Comparison of ENCODE assay signal across 31 cellular contexts in genomic region chr10:12814166-12814565, GRCh38.
"Had no signal": no experiment of that assay in that cellular context is flagged by ENCODE, and none has a peak within 500 bp of the region (broad histone marks: within the 10 kb centered on the region; RNA-seq: fewer than 3 reads in every experiment).

No MANE protein-coding gene starts in this region.

- H3K9me3 Mint-ChIP-seq: activated CD4-positive, alpha-beta T cell treated with anti-CD3 and anti-CD28 coated beads, Interleukin-2, amount 10 ng/mL, durations not matched to agents 24 days and 14 days; activated T-helper 17 cell treated with anti-CD3 and anti-CD28 coated beads, Interleukin-2, amount 50 U/mL, for 72 hours; effector memory CD8-positive, alpha-beta T cell had no signal

- H3K36me3 ChIP-seq: gastrocnemius medialis had no signal

- H3K27me3 ChIP-seq: brain microvascular endothelial cell, dorsolateral prefrontal cortex, esophagus muscularis mucosa, foreskin keratinocyte, gastrocnemius medialis had no signal

- H3K4me1 Mint-ChIP-seq: activated CD4-positive, alpha-beta T cell treated with anti-CD3 and anti-CD28 coated beads for 36 hours; activated CD4-positive, alpha-beta T cell treated with anti-CD3 and anti-CD28 coated beads, Interleukin-2, amount 10 ng/mL, durations not matched to agents 24 days and 14 days; activated CD8-positive, alpha-beta memory T cell treated with anti-CD3 and anti-CD28 coated beads, Interleukin-2, amount 10 ng/mL, durations not matched to agents 7 days and 5 days; activated T-helper 17 cell treated with anti-CD3 and anti-CD28 coated beads, Interleukin-2, amount 50 U/mL, for 72 hours; T-helper 17 cell had no signal

- H3K27me3 Mint-ChIP-seq: activated CD4-positive, alpha-beta memory T cell treated with anti-CD3 and anti-CD28 coated beads for 36 hours; activated CD4-positive, alpha-beta T cell treated with anti-CD3 and anti-CD28 coated beads for 36 hours; activated CD4-positive, alpha-beta T cell treated with anti-CD3 and anti-CD28 coated beads, Interleukin-2, amount 10 ng/mL, durations not matched to agents 24 days and 14 days; activated CD8-positive, alpha-beta memory T cell treated with anti-CD3 and anti-CD28 coated beads, Interleukin-2, amount 10 ng/mL, durations not matched to agents 7 days and 5 days; activated naive CD8-positive, alpha-beta T cell; activated T-helper 17 cell treated with anti-CD3 and anti-CD28 coated beads, Interleukin-2, amount 50 U/mL, for 72 hours; central memory CD8-positive, alpha-beta T cell; dendritic cell treated with granulocyte-macrophage colony-stimulating factor and Interleukin-4, amounts not matched to agents 40 ng/mL and 50 ng/mL, for 4 days; effector memory CD8-positive, alpha-beta T cell; T-helper 17 cell had no signal

- H3K27ac Mint-ChIP-seq: activated CD4-positive, alpha-beta memory T cell treated with anti-CD3 and anti-CD28 coated beads for 36 hours; activated CD4-positive, alpha-beta T cell treated with anti-CD3 and anti-CD28 coated beads for 36 hours; activated CD4-positive, alpha-beta T cell treated with anti-CD3 and anti-CD28 coated beads, Interleukin-2, amount 10 ng/mL, durations not matched to agents 24 days and 14 days; activated CD8-positive, alpha-beta memory T cell treated with anti-CD3 and anti-CD28 coated beads, Interleukin-2, amount 10 ng/mL, durations not matched to agents 7 days and 5 days; activated CD8-positive, alpha-beta T cell treated with anti-CD3 and anti-CD28 coated beads, Interleukin-2, amount 10 ng/mL, durations not matched to agents 7 days and 5 days; activated naive CD8-positive, alpha-beta T cell; activated T-helper 17 cell treated with anti-CD3 and anti-CD28 coated beads, Interleukin-2, amount 50 U/mL, for 72 hours; dendritic cell treated with granulocyte-macrophage colony-stimulating factor and Interleukin-4, amounts not matched to agents 40 ng/mL and 50 ng/mL, for 4 days; effector memory CD8-positive, alpha-beta T cell; T-helper 17 cell had no signal

- ATAC-seq: activated CD4-positive, alpha-beta T cell treated with anti-CD3 and anti-CD28 coated beads for 36 hours; activated CD8-positive, alpha-beta memory T cell treated with anti-CD3 and anti-CD28 coated beads, Interleukin-2, amount 10 ng/mL, durations not matched to agents 7 days and 5 days; activated CD8-positive, alpha-beta T cell treated with anti-CD3 and anti-CD28 coated beads, Interleukin-2, amount 10 ng/mL, durations not matched to agents 7 days and 5 days; activated T-helper 17 cell treated with anti-CD3 and anti-CD28 coated beads, Interleukin-2, amount 50 U/mL, for 72 hours; effector memory CD8-positive, alpha-beta T cell; foreskin keratinocyte; gastrocnemius medialis; T-helper 17 cell had no signal

- H3K4me1 ChIP-seq: esophagus muscularis mucosa, foreskin keratinocyte, gastrocnemius medialis had no signal

- H3K4me3 Mint-ChIP-seq: activated CD4-positive, alpha-beta memory T cell treated with anti-CD3 and anti-CD28 coated beads for 36 hours; activated CD4-positive, alpha-beta T cell treated with anti-CD3 and anti-CD28 coated beads for 36 hours; activated CD4-positive, alpha-beta T cell treated with anti-CD3 and anti-CD28 coated beads, Interleukin-2, amount 10 ng/mL, durations not matched to agents 24 days and 14 days; activated CD8-positive, alpha-beta memory T cell treated with anti-CD3 and anti-CD28 coated beads, Interleukin-2, amount 10 ng/mL, durations not matched to agents 7 days and 5 days; activated CD8-positive, alpha-beta T cell treated with anti-CD3 and anti-CD28 coated beads, Interleukin-2, amount 10 ng/mL, durations not matched to agents 7 days and 5 days; activated naive CD8-positive, alpha-beta T cell; activated T-helper 17 cell treated with anti-CD3 and anti-CD28 coated beads, Interleukin-2, amount 50 U/mL, for 72 hours; central memory CD8-positive, alpha-beta T cell; dendritic cell treated with granulocyte-macrophage colony-stimulating factor and Interleukin-4, amounts not matched to agents 40 ng/mL and 50 ng/mL, for 4 days; effector memory CD8-positive, alpha-beta T cell; T-helper 17 cell had no signal

- H3K27ac ChIP-seq: brain microvascular endothelial cell, coronary artery, dorsolateral prefrontal cortex, esophagus muscularis mucosa, foreskin keratinocyte, gastrocnemius medialis had no signal

- DNase-seq: activated CD4-positive, alpha-beta memory T cell treated with anti-CD3 and anti-CD28 coated beads for 36 hours; activated CD4-positive, alpha-beta T cell treated with anti-CD3 and anti-CD28 coated beads for 36 hours; activated CD4-positive, alpha-beta T cell treated with anti-CD3 and anti-CD28 coated beads, Interleukin-2, amount 10 ng/mL, durations not matched to agents 24 days and 14 days; activated CD4-positive, CD25-positive, alpha-beta regulatory T cell; activated CD4-positive, CD25-positive, alpha-beta regulatory T cell treated with anti-CD3 and anti-CD28 coated beads, Interleukin-2, amount 50 U/mL, for 72 hours; activated CD8-positive, alpha-beta memory T cell treated with anti-CD3 and anti-CD28 coated beads, Interleukin-2, amount 10 ng/mL, durations not matched to agents 7 days and 5 days; activated CD8-positive, alpha-beta memory T cell treated with anti-CD3 and anti-CD28 coated beads, Interleukin-2, amount 50 U/mL, for 4 hours; activated CD8-positive, alpha-beta T cell treated with anti-CD3 and anti-CD28 coated beads, Interleukin-2, amount 10 ng/mL, durations not matched to agents 7 days and 5 days; activated effector memory CD4-positive, alpha-beta T cell treated with Interleukin-2 at 50 U/mL for 16 hours; activated gamma-delta T cell treated with Interleukin-2 at 50 U/mL for 16 hours; activated naive CD4-positive, alpha-beta T cell treated with anti-CD3 and anti-CD28 coated beads, Interleukin-2, amount 50 U/mL, for 16 hours; activated naive CD4-positive, alpha-beta T cell treated with Interleukin-2 at 50 U/mL for 16 hours; activated T-cell treated with anti-CD3 and anti-CD28 coated beads, Interleukin-2, amount 50 U/mL, for 1 hour; amniotic stem cell; anterior cingulate cortex; brain microvascular endothelial cell; dorsolateral prefrontal cortex; effector memory CD8-positive, alpha-beta T cell; erythroblast; foreskin keratinocyte; gastrocnemius medialis; glutamatergic neuron; T-helper 1 cell; T-helper 17 cell; T-helper 9 cell had no signal

- H3K4me3 ChIP-seq: coronary artery, dorsolateral prefrontal cortex, esophagus muscularis mucosa, gastrocnemius medialis had no signal
